ENCODE assay signal across 1 cellular context in the genomic region with DNA sequence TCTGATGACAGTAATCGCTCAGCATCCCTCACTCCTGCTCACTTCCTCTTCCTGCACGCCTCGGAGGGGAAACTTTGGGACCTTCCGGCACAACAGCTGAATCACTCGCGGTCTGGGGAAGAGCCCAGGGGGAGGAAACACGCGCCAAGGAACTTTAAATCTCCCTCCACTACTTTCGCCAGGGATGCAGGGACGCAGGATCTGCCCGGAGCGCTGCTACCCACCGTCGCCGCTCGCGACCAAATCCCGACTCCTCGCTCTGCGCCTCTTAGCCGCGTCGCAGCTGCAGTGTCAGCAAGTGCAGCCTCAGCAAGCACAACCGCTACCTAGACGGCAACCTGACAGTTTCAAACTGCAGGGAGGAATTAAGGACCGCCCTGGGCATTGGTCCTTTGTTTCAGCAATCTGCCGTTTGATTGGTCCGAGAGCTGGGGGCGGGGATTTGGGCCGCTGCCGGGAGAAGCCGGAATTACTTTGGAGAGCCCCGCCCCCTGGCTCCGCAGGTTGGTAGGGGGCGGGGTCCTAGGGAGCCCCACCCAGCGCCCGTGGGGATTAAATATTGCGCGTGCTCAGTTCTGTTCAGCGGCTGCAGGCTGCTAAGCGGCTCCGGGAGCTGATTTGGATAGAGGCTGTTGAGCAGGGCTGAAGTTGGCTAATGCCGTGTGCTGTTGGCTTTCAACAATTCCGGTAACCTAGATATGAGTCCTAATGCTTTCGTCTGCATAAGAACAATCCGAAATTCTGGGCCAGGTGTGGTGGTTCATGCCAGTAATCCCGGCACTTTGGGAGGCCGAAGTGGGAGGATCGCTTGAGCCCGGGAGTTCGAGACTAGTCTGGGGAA.
A peak's percentile ranks its signal among the peaks of the same experiment; 100 is the strongest.
TF ChIP-seq lines count a peak whose summit lies in the region.

A gene with protein sequence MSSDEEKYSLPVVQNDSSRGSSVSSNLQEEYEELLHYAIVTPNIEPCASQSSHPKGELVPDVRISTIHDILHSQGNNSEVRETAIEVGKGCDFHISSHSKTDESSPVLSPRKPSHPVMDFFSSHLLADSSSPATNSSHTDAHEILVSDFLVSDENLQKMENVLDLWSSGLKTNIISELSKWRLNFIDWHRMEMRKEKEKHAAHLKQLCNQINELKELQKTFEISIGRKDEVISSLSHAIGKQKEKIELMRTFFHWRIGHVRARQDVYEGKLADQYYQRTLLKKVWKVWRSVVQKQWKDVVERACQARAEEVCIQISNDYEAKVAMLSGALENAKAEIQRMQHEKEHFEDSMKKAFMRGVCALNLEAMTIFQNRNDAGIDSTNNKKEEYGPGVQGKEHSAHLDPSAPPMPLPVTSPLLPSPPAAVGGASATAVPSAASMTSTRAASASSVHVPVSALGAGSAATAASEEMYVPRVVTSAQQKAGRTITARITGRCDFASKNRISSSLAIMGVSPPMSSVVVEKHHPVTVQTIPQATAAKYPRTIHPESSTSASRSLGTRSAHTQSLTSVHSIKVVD (minus strand): TSS at position 356 of the 841 bp plus-strand sequence. CDS start 4,500 bp downstream, outside the sequence.

TF ChIP-seq in K562, 482 proteins besides CTCF, POLR2A, EP300 and RAD21 (continued from another document):
- TF ChIP-seq TRIM28 (IDR thresholded peaks at IDR 0.05) (peak; percentile 59; the same call in 1 of the 2 replicates), NEUROD1 (IDR thresholded peaks at IDR 0.05; ENCODE audit: borderline replicate concordance, low read depth, low read length, partially characterized antibody) (peak; percentile 80), ATF7 (IDR thresholded peaks at IDR 0.05) (peak; percentile 78), KDM5B (IDR thresholded peaks at IDR 0.05; ENCODE audit: insufficient replicate concordance, low read depth, low read length) (peak; percentile 93), TAF9B (IDR thresholded peaks at IDR 0.05; ENCODE audit: partially characterized antibody) (peak; percentile 86), ATF1 (CRISPR knock-in tag; IDR thresholded peaks at IDR 0.05) (peak; percentile 57; the same call in 1 of the 2 replicates), ATF1 (tag; IDR thresholded peaks at IDR 0.05) (peak; percentile 92), MED1 (CRISPR knock-in tag; IDR thresholded peaks at IDR 0.05; ENCODE audit: borderline replicate concordance) (no peak), HNRNPUL1 (IDR thresholded peaks at IDR 0.05; ENCODE audit: low read length) (no peak), ZNF583 (CRISPR knock-in tag; IDR thresholded peaks at IDR 0.05) (no peak), MYC (IDR thresholded peaks at IDR 0.05; ENCODE audit: low read depth, low read length) (peak; percentile 93), MYC (CRISPR knock-in tag; IDR thresholded peaks at IDR 0.05; ENCODE audit: borderline replicate concordance, low read depth) (peak; percentile 70; the same call in 1 of the 2 replicates)
- TF ChIP-seq, protein P1, sequence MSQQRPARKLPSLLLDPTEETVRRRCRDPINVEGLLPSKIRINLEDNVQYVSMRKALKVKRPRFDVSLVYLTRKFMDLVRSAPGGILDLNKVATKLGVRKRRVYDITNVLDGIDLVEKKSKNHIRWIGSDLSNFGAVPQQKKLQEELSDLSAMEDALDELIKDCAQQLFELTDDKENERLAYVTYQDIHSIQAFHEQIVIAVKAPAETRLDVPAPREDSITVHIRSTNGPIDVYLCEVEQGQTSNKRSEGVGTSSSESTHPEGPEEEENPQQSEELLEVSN (IDR thresholded peaks at IDR 0.05; ENCODE audit: borderline replicate concordance in 1 of 2, extremely low read depth in 1 of 2, insufficient read depth in 1 of 2, insufficient read length in 1 of 2, low read depth in 1 of 2, low read length in 1 of 2, poor library complexity in 1 of 2, severe bottlenecking in 1 of 2), result peak in 1 of 2 experiments; percentile 24
- TF ChIP-seq, protein P2, sequence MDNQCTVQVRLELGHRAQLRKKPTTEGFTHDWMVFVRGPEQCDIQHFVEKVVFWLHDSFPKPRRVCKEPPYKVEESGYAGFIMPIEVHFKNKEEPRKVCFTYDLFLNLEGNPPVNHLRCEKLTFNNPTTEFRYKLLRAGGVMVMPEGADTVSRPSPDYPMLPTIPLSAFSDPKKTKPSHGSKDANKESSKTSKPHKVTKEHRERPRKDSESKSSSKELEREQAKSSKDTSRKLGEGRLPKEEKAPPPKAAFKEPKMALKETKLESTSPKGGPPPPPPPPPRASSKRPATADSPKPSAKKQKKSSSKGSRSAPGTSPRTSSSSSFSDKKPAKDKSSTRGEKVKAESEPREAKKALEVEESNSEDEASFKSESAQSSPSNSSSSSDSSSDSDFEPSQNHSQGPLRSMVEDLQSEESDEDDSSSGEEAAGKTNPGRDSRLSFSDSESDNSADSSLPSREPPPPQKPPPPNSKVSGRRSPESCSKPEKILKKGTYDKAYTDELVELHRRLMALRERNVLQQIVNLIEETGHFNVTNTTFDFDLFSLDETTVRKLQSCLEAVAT (IDR thresholded peaks at IDR 0.05), result peak; percentile 21 to 84; a peak in 2 of 4 replicates
- TF ChIP-seq, protein P3, sequence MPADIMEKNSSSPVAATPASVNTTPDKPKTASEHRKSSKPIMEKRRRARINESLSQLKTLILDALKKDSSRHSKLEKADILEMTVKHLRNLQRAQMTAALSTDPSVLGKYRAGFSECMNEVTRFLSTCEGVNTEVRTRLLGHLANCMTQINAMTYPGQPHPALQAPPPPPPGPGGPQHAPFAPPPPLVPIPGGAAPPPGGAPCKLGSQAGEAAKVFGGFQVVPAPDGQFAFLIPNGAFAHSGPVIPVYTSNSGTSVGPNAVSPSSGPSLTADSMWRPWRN (IDR thresholded peaks at IDR 0.05; ENCODE audit: low read depth), result no peak
- TF ChIP-seq, protein P4, sequence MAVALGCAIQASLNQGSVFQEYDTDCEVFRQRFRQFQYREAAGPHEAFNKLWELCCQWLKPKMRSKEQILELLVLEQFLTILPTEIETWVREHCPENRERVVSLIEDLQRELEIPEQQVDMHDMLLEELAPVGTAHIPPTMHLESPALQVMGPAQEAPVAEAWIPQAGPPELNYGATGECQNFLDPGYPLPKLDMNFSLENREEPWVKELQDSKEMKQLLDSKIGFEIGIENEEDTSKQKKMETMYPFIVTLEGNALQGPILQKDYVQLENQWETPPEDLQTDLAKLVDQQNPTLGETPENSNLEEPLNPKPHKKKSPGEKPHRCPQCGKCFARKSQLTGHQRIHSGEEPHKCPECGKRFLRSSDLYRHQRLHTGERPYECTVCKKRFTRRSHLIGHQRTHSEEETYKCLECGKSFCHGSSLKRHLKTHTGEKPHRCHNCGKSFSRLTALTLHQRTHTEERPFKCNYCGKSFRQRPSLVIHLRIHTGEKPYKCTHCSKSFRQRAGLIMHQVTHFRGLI (CRISPR knock-in tag; IDR thresholded peaks at IDR 0.05), result no peak
